8 cellular contexts compared by ENCODE assay signal in genomic region chr5:18744990-18745590, GRCh38.
DNase-seq lines count a peak whose midpoint lies in the region; ATAC-seq lines count a peak whose summit lies in the region.

No MANE protein-coding gene starts in this region.

- no peaks in the 10 kb centered on the region for H3K9me3 ChIP-seq in effector memory CD4-positive, alpha-beta T cell (ENCODE audit: control insufficient read depth, low read length)

- H3K4me3 ChIP-seq in effector memory CD4-positive, alpha-beta T cell (ENCODE audit: insufficient read depth, low read depth, low read length, poor library complexity, severe bottlenecking): peak overlapping the region; percentile 78
- peak overlapping the region; percentile 46 for H3K4me3 ChIP-seq in urinary bladder (ENCODE audit: low read depth, low read length)

- peaks cover 19% of the 10 kb centered on the region for H3K4me1 ChIP-seq in effector memory CD4-positive, alpha-beta T cell (ENCODE audit: control insufficient read depth, insufficient read depth, low read length, poor library complexity, severe bottlenecking)
- no peaks in the 10 kb centered on the region for H3K4me1 ChIP-seq in urinary bladder (ENCODE audit: insufficient read depth)

- no peaks in the 10 kb centered on the region for H3K27me3 ChIP-seq in effector memory CD4-positive, alpha-beta T cell (replicated peaks; ENCODE audit: control insufficient read depth, insufficient read depth, low read length, poor library complexity, severe bottlenecking)

- peak overlapping the region; percentile 81 for H3K27ac ChIP-seq in effector memory CD4-positive, alpha-beta T cell (ENCODE audit: insufficient read depth, low read length, poor library complexity, severe bottlenecking)
- no peak overlapping the region for H3K27ac ChIP-seq in urinary bladder (ENCODE audit: low read depth)

- peak; percentile 27 for DNase-seq in stimulated activated CD4-positive, alpha-beta T cell treated with anti-CD3 and anti-CD28 coated beads, Interleukin-4, amount 100 ng/mL, for 24 hours
- no peak for DNase-seq in stimulated activated CD4-positive, alpha-beta T cell treated with anti-CD3 and anti-CD28 coated beads, Interleukin-2, amount 100 ng/mL, for 48 hours
- DNase-seq in RPMI7951 (ENCODE audit: low read depth) (peak; percentile 55), occipital lobe (lab: John Stamatoyannopoulos, UW) (no peak), HUDEP-2 (lab: John Stamatoyannopoulos, UW; ENCODE audit: unreplicated experiment in 76 of 76) (no peak)
- peak in 1 of 3 donors; percentile 5 for DNase-seq in effector memory CD4-positive, alpha-beta T cell

- H3K36me3 ChIP-seq in effector memory CD4-positive, alpha-beta T cell (ENCODE audit: control insufficient read depth, insufficient read depth, low read length): no peaks in the 10 kb centered on the region
- no peaks in the 10 kb centered on the region for H3K36me3 ChIP-seq in urinary bladder (ENCODE audit: insufficient read depth)

- 87% methylated on average over 8 of the region's 8 CpGs for WGBS in urinary bladder

- peak; percentile 21 for ATAC-seq in HG03108 (IDR thresholded peaks at IDR 0.05; ENCODE audit: unreplicated experiment)

Comparison
In these comparisons a context has a peak if more than half of its experiments do, and no peak if none do; other contexts are left out.
1. DNase-seq: peak in stimulated activated CD4-positive, alpha-beta T cell treated with anti-CD3 and anti-CD28 coated beads, Interleukin-4, amount 100 ng/mL, for 24 hours (single experiment) and RPMI7951 (single experiment); none in stimulated activated CD4-positive, alpha-beta T cell treated with anti-CD3 and anti-CD28 coated beads, Interleukin-2, amount 100 ng/mL, for 48 hours (0 of 2), occipital lobe (single experiment) and HUDEP-2 (0 of 76).